In the genomic region with DNA sequence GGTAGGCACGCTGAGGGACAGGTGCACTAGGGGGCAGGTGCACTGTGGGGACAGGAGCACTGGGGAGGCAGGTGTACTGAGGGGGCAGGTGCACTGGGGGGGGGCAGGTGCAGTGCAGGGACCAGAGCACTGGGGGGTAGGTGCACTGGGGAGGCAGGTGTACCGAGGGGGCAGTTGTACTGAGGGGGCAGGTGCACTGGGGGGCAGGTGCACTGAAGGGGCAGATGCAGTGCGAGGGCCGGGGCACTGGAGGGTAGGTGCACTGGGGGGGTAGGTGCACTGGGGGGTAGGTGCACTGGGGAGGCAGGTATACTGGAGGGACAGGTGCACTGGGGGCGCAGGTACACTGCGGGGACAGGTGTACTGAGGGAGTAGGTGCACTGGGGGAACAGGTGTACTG, we compare ENCODE assay signal across 27 cellular contexts. TPM values are rescaled to one million over a fixed set of nuclear protein-coding genes. Genes with fewer than 3 reads are reported as not detected.
"Had no signal": no experiment of that assay in that cellular context is flagged by ENCODE, and none has a peak within 500 bp of the region (broad histone marks: within the 10 kb centered on the region; RNA-seq: fewer than 3 reads in every experiment).

No MANE protein-coding gene starts in this region.

- H3K4me1 Mint-ChIP-seq: endodermal cell; immature natural killer cell; naive thymus-derived CD4-positive, alpha-beta T cell had no signal

- H3K9me3 Mint-ChIP-seq: endodermal cell; immature natural killer cell; nephron progenitor cell; stimulated activated naive CD8-positive, alpha-beta T cell treated with anti-CD3 and anti-CD28 coated beads, Interleukin-15, Interleukin-2, amounts not matched to agents 100 ng/mL and 50 ng/mL, for 24 hours had no signal

- DNase-seq: cerebellar nuclear complex; effector CD8-positive, alpha-beta T cell; endodermal cell; esophagus squamous epithelium; foreskin melanocyte; hypothalamus; immature natural killer cell; islet precursor cell; kidney glomerular epithelial cell; mesendoderm; midbrain; naive thymus-derived CD4-positive, alpha-beta T cell; nephron progenitor cell; occipital lobe; ovary; retina; right lobe of liver; stimulated activated CD4-positive, alpha-beta T cell treated with anti-CD3 and anti-CD28 coated beads, Interleukin-12 subunit alpha, Interleukin-12 subunit beta, amount 100 ng/mL, for 4 hours; stimulated activated CD4-positive, alpha-beta T cell treated with anti-CD3 and anti-CD28 coated beads, Interleukin-1b, Interleukin-23, amount 100 ng/mL, for 48 hours; stimulated activated CD4-positive, alpha-beta T cell treated with anti-CD3 and anti-CD28 coated beads, Interleukin-4, amount 100 ng/mL, for 1 hour; stimulated activated CD8-positive, alpha-beta memory T cell treated with anti-CD3 and anti-CD28 coated beads, Interleukin-4, amount 100 ng/mL, for 48 hours; thyroid gland; trophoblast cell had no signal

- ATAC-seq: naive thymus-derived CD4-positive, alpha-beta T cell; right lobe of liver had no signal

- H3K36me3 Mint-ChIP-seq: immature natural killer cell; naive thymus-derived CD4-positive, alpha-beta T cell had no signal

- H3K4me3 ChIP-seq: esophagus squamous epithelium, ovary, right lobe of liver, smooth muscle cell, thyroid gland, vagina had no signal

- H3K36me3 ChIP-seq: esophagus squamous epithelium, ovary, right lobe of liver, thyroid gland, vagina had no signal

- H3K4me1 ChIP-seq: right lobe of liver had no signal

- H3K27ac Mint-ChIP-seq: endodermal cell; immature natural killer cell; naive thymus-derived CD4-positive, alpha-beta T cell; nephron progenitor cell; stimulated activated naive CD8-positive, alpha-beta T cell treated with anti-CD3 and anti-CD28 coated beads, Interleukin-15, Interleukin-2, amounts not matched to agents 100 ng/mL and 50 ng/mL, for 24 hours had no signal

- H3K27me3 ChIP-seq: esophagus squamous epithelium, ovary, right lobe of liver, thyroid gland, vagina had no signal

- H3K4me2 ChIP-seq: smooth muscle cell had no signal

- H3K27ac ChIP-seq: epithelial cell of prostate, ovary, right lobe of liver, thyroid gland, vagina had no signal

- H3K9me3 ChIP-seq: esophagus squamous epithelium, ovary, right lobe of liver, thyroid gland, vagina had no signal

- H3K4me3 Mint-ChIP-seq: endodermal cell; immature natural killer cell; naive thymus-derived CD4-positive, alpha-beta T cell; nephron progenitor cell; stimulated activated naive CD8-positive, alpha-beta T cell treated with anti-CD3 and anti-CD28 coated beads, Interleukin-15, Interleukin-2, amounts not matched to agents 100 ng/mL and 50 ng/mL, for 24 hours had no signal

RNA-seq across cellular contexts. Expression of gene DAAM2, which starts 39.5 kb away (rescaled TPM):
- total RNA-seq: naive thymus-derived CD4-positive, alpha-beta T cell had no signal
